Comparison of ENCODE assay signal across 15 cellular contexts in genomic region chr11:61472868-61473267, GRCh38. TPM values are rescaled to one million over a fixed set of nuclear protein-coding genes. Genes with fewer than 3 reads are reported as not detected.
DNase-seq lines count a peak whose midpoint lies in the region; ATAC-seq, FAIRE-seq and TF ChIP-seq lines count a peak whose summit lies in the region.
"Had no signal": no experiment of that assay in that cellular context is flagged by ENCODE, and none has a peak within 500 bp of the region (broad histone marks: within the 10 kb centered on the region; RNA-seq: fewer than 3 reads in every experiment).

No MANE protein-coding gene starts in this region.

- H4K20me1 ChIP-seq in astrocyte (ENCODE audit: insufficient read depth, low read length), result peaks cover 1% of the 10 kb centered on the region

- no peak overlapping the region for H3K9ac ChIP-seq in astrocyte (ENCODE audit: low read length)
- H3K9ac ChIP-seq in parathyroid adenoma, result no peak overlapping the region
- H3K9ac ChIP-seq: KMS-11 had no signal

- H3K27ac ChIP-seq in astrocyte (ENCODE audit: low read depth, low read length) (no peak overlapping the region), parathyroid adenoma (peak overlapping the region; percentile 60), upper lobe of right lung (peak overlapping the region; percentile 76)
- H3K27ac ChIP-seq: KMS-11 had no signal

- FAIRE-seq in astrocyte (lab: Jason Lieb, UNC), result no peak
- FAIRE-seq: kidney had no signal

- peak; percentile 59 for DNase-seq in astrocyte (ENCODE audit: low read depth)
- peak; percentile 38 to 59 for DNase-seq in foreskin fibroblast
- no peak for DNase-seq in upper lobe of right lung
- no peak for DNase-seq in DMS79 (lab: John Stamatoyannopoulos, UW)
- DNase-seq in NCI-H2029 (lab: John Stamatoyannopoulos, UW), result no peak
- DNase-seq: activated CD4-positive, alpha-beta T cell treated with anti-CD3 and anti-CD28 coated beads for 1 hour; Caco-2; cortex of kidney; foreskin melanocyte; kidney; NCI-H2081 had no signal

- H3K27ac Mint-ChIP-seq in astrocyte (ENCODE audit: unreplicated experiment), result no peak overlapping the region

- no peak overlapping the region for H3K4me3 Mint-ChIP-seq in astrocyte (ENCODE audit: unreplicated experiment)
- H3K4me3 Mint-ChIP-seq: neural crest cell had no signal

- H3K4me1 ChIP-seq in astrocyte (ENCODE audit: insufficient read depth, low read length) (no peaks in the 10 kb centered on the region), parathyroid adenoma (no peaks in the 10 kb centered on the region), upper lobe of right lung (peaks cover 3% of the 10 kb centered on the region)

- H3K9me3 Mint-ChIP-seq in astrocyte (ENCODE audit: unreplicated experiment), result no peaks in the 10 kb centered on the region
- H3K9me3 Mint-ChIP-seq: neural crest cell had no signal

- no peak overlapping the region for H3K4me3 ChIP-seq in astrocyte (ENCODE audit: insufficient read depth, low read depth, low read length)
- H3K4me3 ChIP-seq in foreskin fibroblast (ENCODE audit: low read depth in 1 of 2, low read length in 2 of 2), result no peak overlapping the region
- H3K4me3 ChIP-seq in parathyroid adenoma (ENCODE audit: low read depth, low read length), result no peak overlapping the region
- H3K4me3 ChIP-seq in upper lobe of right lung, result no peak overlapping the region

- H3K4me2 ChIP-seq in astrocyte (ENCODE audit: low read length) (no peak overlapping the region), parathyroid adenoma (ENCODE audit: low read length) (no peak overlapping the region)
- H3K4me2 ChIP-seq: KMS-11 had no signal

- H3K27me3 Mint-ChIP-seq in astrocyte (ENCODE audit: low read depth, unreplicated experiment), result peaks cover 4% of the 10 kb centered on the region

- ATAC-seq in upper lobe of right lung, result peak; percentile 12
- ATAC-seq in HG03039 (IDR thresholded peaks at IDR 0.05; ENCODE audit: unreplicated experiment), result no peak

- H3K9me3 ChIP-seq in astrocyte (ENCODE audit: insufficient read depth, low read depth, low read length) (no peaks in the 10 kb centered on the region), parathyroid adenoma (ENCODE audit: control insufficient read depth, low read length) (no peaks in the 10 kb centered on the region), upper lobe of right lung (no peaks in the 10 kb centered on the region)
- H3K9me3 ChIP-seq: Caco-2 had no signal

- H3K36me3 Mint-ChIP-seq in astrocyte (ENCODE audit: low read depth, unreplicated experiment), result peaks cover 18% of the 10 kb centered on the region

- H3K27me3 ChIP-seq in astrocyte (ENCODE audit: insufficient read depth, low read length) (no peaks in the 10 kb centered on the region), parathyroid adenoma (ENCODE audit: control insufficient read depth, insufficient read depth, low read length) (no peaks in the 10 kb centered on the region), upper lobe of right lung (no peaks in the 10 kb centered on the region)

- no peaks in the 10 kb centered on the region for H3K36me3 ChIP-seq in astrocyte (ENCODE audit: insufficient read depth, low read length)
- H3K36me3 ChIP-seq in parathyroid adenoma (ENCODE audit: control insufficient read depth, insufficient read depth, low read length), result no peaks in the 10 kb centered on the region
- H3K36me3 ChIP-seq in upper lobe of right lung, result peaks cover 4% of the 10 kb centered on the region

- TF ChIP-seq CTCF in astrocyte (IDR thresholded peaks at IDR 0.05; ENCODE audit: insufficient read depth, low read depth, low read length), result no peak
- no peak for TF ChIP-seq CTCF in foreskin fibroblast (IDR thresholded peaks at IDR 0.05; ENCODE audit: low read depth, low read length)
- no peak for TF ChIP-seq CTCF in parathyroid adenoma (IDR thresholded peaks at IDR 0.05)
- TF ChIP-seq CTCF in upper lobe of right lung (IDR thresholded peaks at IDR 0.05), result no peak

- intact Hi-C loops in upper lobe of right lung (cut with DNase I), result loop anchor here (10.0 kb wide), 2 partner anchors 52 to 162 kb away; no protein-coding TSS in a partner anchor

- H3K79me2 ChIP-seq in astrocyte (ENCODE audit: insufficient read depth, low read length) (no peaks in the 10 kb centered on the region), parathyroid adenoma (no peaks in the 10 kb centered on the region)

- H3K4me1 Mint-ChIP-seq in astrocyte (ENCODE audit: low read depth, unreplicated experiment), result peaks cover 12% of the 10 kb centered on the region

- H2AFZ ChIP-seq in astrocyte (ENCODE audit: low read depth, low read length) (no peak overlapping the region), parathyroid adenoma (no peak overlapping the region)

RNA-seq across cellular contexts. Expression of gene LRRC10B, which starts 35.7 kb away (rescaled TPM):
- total RNA-seq in astrocyte (0.09 and 0.12 TPM in 2 replicates), upper lobe of right lung (0.29 TPM)

RNA-seq across cellular contexts. Expression of gene SDHAF2, which starts 42.9 kb away (rescaled TPM):
- total RNA-seq in astrocyte (35.5 and 38.8 TPM in 2 replicates), upper lobe of right lung (34.1 TPM)

RNA-seq across cellular contexts. Expression of gene CPSF7, which starts 43.1 kb away (rescaled TPM):
- total RNA-seq in astrocyte, result 56.3 and 63.2 TPM in 2 replicates
- total RNA-seq in upper lobe of right lung, result 75.8 TPM

Comparison
In these comparisons a context has a peak if more than half of its experiments do, and no peak if none do; other contexts are left out.
1. DNase-seq: peak in astrocyte (single experiment) and foreskin fibroblast (2 of 2); none in upper lobe of right lung (single experiment), DMS79 (single experiment) and NCI-H2029 (single experiment).